In the genomic region with DNA sequence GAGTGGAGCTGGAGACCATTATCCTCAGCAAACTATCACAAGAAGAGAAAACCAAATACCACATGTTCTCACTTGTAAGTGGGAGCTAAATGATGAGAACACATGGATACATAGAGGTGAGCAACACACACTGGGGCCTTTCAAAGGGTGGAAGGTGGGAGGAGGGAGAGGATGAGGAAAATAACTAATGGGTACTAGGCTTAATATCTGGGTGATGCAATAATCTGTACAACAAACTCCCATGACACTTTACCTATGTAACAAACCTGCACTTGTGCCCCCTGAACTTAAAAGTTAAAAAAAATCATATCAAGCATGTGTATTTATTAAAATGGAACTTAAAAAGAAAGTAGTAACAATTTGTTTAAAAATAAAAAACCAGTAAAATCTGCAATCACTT, we compare ENCODE assay signal across 26 cellular contexts. TPM values are rescaled to one million over a fixed set of nuclear protein-coding genes. Genes with fewer than 3 reads are reported as not detected.
DNase-seq lines count a peak whose midpoint lies in the region; ATAC-seq, FAIRE-seq and TF ChIP-seq lines count a peak whose summit lies in the region.
"Had no signal": no experiment of that assay in that cellular context is flagged by ENCODE, and none has a peak within 500 bp of the region (broad histone marks: within the 10 kb centered on the region; RNA-seq: fewer than 3 reads in every experiment).

No MANE protein-coding gene starts in this region.

- H4K20me1 ChIP-seq in HepG2 (ENCODE audit: insufficient read depth, low read length) (no peaks in the 10 kb centered on the region), mammary epithelial cell (ENCODE audit: insufficient read depth, low read length) (no peaks in the 10 kb centered on the region)
- H4K20me1 ChIP-seq: BLaER1 treated with 17β-estradiol and CSF1 and Interleukin-3, amounts not matched to agents 10 nM and 100 nM had no signal

- in situ Hi-C loops in HepG2 (cut with HindIII; ENCODE audit: extremely low pct_ligation_motif_present, low pct_unique_long_range_greater_than_20kb) (loop anchor here (25.0 kb wide), 1 partner anchor 354 kb away; no protein-coding TSS in a partner anchor), mammary epithelial cell (cut with MboI; ENCODE audit: low sequenced_read_pairs in 2 of 2) (no loop called here)

- TF ChIP-seq CTCF in HepG2 (CRISPR knock-in tag; IDR thresholded peaks at IDR 0.05) (no peak), right lobe of liver (IDR thresholded peaks at IDR 0.05) (no peak), parathyroid adenoma (IDR thresholded peaks at IDR 0.05) (no peak), mammary epithelial cell (conservative IDR thresholded peaks at IDR 0.05 in 1 of 2, IDR thresholded peaks at IDR 0.05 in 1 of 2; ENCODE audit: extremely low read depth in 1 of 2, insufficient read depth in 1 of 2, low read depth in 1 of 2, low read length in 2 of 2) (no peak)

- no peak for DNase-seq in HepG2 (ENCODE audit: low spot score)
- no peak for DNase-seq in right lobe of liver
- no peak for DNase-seq in memory B cell (ENCODE audit: low spot score in 2 of 2)
- DNase-seq in HCEC 1CT = no peak
- no peak for DNase-seq in mammary epithelial cell
- DNase-seq: BE2C; Calu3; CD4-positive, alpha-beta memory T cell; COR-L47; DMS53; DMS79 treated with DMSO at 0.1 percent for 48 hours; GF-D8; H9; HFFc6 had no signal

- intact Hi-C loops in HepG2 (cut with micrococcal nuclease; ENCODE audit: unreplicated experiment) = no loop called here
- intact Hi-C loops in right lobe of liver (cut with DNase I) = no loop called here
- intact Hi-C loops in mammary epithelial cell (cut with micrococcal nuclease) = no loop called here

- H3K9ac ChIP-seq in HepG2 (ENCODE audit: insufficient read depth, low read depth, low read length) = no peak overlapping the region
- no peak overlapping the region for H3K9ac ChIP-seq in parathyroid adenoma
- H3K9ac ChIP-seq in mammary epithelial cell (ENCODE audit: insufficient read depth, low read length) = no peak overlapping the region
- H3K9ac ChIP-seq: BLaER1 treated with 17β-estradiol and CSF1 and Interleukin-3, amounts not matched to agents 10 nM and 100 nM had no signal

- no peaks in the 10 kb centered on the region for H3K36me3 ChIP-seq in HepG2 (replicated peaks in 1 of 2; ENCODE audit: control insufficient read depth in 1 of 2, insufficient read depth in 2 of 2, low read length in 2 of 2)
- no peaks in the 10 kb centered on the region for H3K36me3 ChIP-seq in right lobe of liver
- H3K36me3 ChIP-seq in parathyroid adenoma (ENCODE audit: control insufficient read depth, insufficient read depth, low read length) = no peaks in the 10 kb centered on the region
- H3K36me3 ChIP-seq in mammary epithelial cell (ENCODE audit: insufficient read depth, low read length) = no peaks in the 10 kb centered on the region
- H3K36me3 ChIP-seq: BE2C; BLaER1 treated with 17β-estradiol and CSF1 and Interleukin-3, amounts not matched to agents 10 nM and 100 nM had no signal

- POLR2A ChIA-PET in HepG2 (lab: Yijun Ruan, JAX) = no interaction called here

- no peak overlapping the region for H3K27ac ChIP-seq in HepG2 (ENCODE audit: extremely low read length, insufficient read depth, low read length)
- H3K27ac ChIP-seq in right lobe of liver = no peak overlapping the region
- H3K27ac ChIP-seq in parathyroid adenoma = no peak overlapping the region
- H3K27ac ChIP-seq in mammary epithelial cell (ENCODE audit: insufficient read depth, low read depth, low read length) = no peak overlapping the region
- H3K27ac ChIP-seq: 22Rv1; BLaER1 treated with 17β-estradiol and CSF1 and Interleukin-3, amounts not matched to agents 10 nM and 100 nM had no signal

- TF ChIP-seq POLR2A in HepG2 (IDR thresholded peaks at IDR 0.05; ENCODE audit: insufficient read depth in 1 of 2, low read depth in 2 of 2, low read length in 2 of 2) (no peak), right lobe of liver (IDR thresholded peaks at IDR 0.05) (no peak)

- no peak for FAIRE-seq in HepG2 (lab: Jason Lieb, UNC)
- FAIRE-seq: A204.1, GM12891, GM18507 had no signal

- no peak for TF ChIP-seq RAD21 in HepG2 (CRISPR knock-in tag; IDR thresholded peaks at IDR 0.05)

- peaks cover 28% of the 10 kb centered on the region for H3K36me3 Mint-ChIP-seq in memory B cell
- H3K36me3 Mint-ChIP-seq: CD4-positive, alpha-beta memory T cell had no signal

- no TSS peak for BruUV-seq in HepG2 (replicated peaks; lab: Mats Ljungman, UMichigan)
- BruUV-seq in mammary epithelial cell (replicated peaks; lab: Mats Ljungman, UMichigan) = no TSS peak

- no peak for TF ChIP-seq EP300 in HepG2 (IDR thresholded peaks at IDR 0.05; ENCODE audit: low read depth in 2 of 2, low read length in 2 of 2)
- TF ChIP-seq EP300 in HepG2 (CRISPR knock-in tag; IDR thresholded peaks at IDR 0.05; ENCODE audit: borderline replicate concordance) = no peak

- H3K4me1 ChIP-seq in HepG2 (ENCODE audit: insufficient read depth, low read length) (no peaks in the 10 kb centered on the region), right lobe of liver (no peaks in the 10 kb centered on the region), parathyroid adenoma (peaks cover 29% of the 10 kb centered on the region), mammary epithelial cell (ENCODE audit: insufficient read depth, low read length) (no peaks in the 10 kb centered on the region)
- H3K4me1 ChIP-seq: BE2C had no signal

- H3K4me3 ChIP-seq in HepG2 (replicated peaks in 1 of 3; ENCODE audit: insufficient read depth in 1 of 3, low read depth in 2 of 3, low read length in 3 of 3) (no peak overlapping the region), right lobe of liver (no peak overlapping the region), parathyroid adenoma (ENCODE audit: low read depth, low read length) (peak overlapping the region; percentile 44), mammary epithelial cell (replicated peaks in 1 of 3; ENCODE audit: insufficient read depth in 1 of 3, low read depth in 2 of 3, low read length in 3 of 3) (no peak overlapping the region)
- H3K4me3 ChIP-seq: BLaER1 treated with 17β-estradiol and CSF1 and Interleukin-3, amounts not matched to agents 10 nM and 100 nM; GM23338 had no signal

- CTCF ChIA-PET in HepG2 (lab: Yijun Ruan, JAX; ENCODE audit: low intra/inter-chr PET ratio, low total read pairs) (no interaction called here), mammary epithelial cell (lab: Charles Lee; ENCODE audit: low non-redundant PET) (no interaction called here)

- H3K9me3 ChIP-seq in HepG2 (ENCODE audit: low read length) (no peaks in the 10 kb centered on the region), right lobe of liver (no peaks in the 10 kb centered on the region), parathyroid adenoma (ENCODE audit: control insufficient read depth, low read length) (no peaks in the 10 kb centered on the region), mammary epithelial cell (replicated peaks; ENCODE audit: insufficient read depth, low read length) (no peaks in the 10 kb centered on the region)
- H3K9me3 ChIP-seq: BE2C; BLaER1 treated with 17β-estradiol and CSF1 and Interleukin-3, amounts not matched to agents 10 nM and 100 nM had no signal

- H2AFZ ChIP-seq in HepG2 (ENCODE audit: low read length) (no peak overlapping the region), parathyroid adenoma (no peak overlapping the region), mammary epithelial cell (ENCODE audit: low read depth, low read length) (no peak overlapping the region)
- H2AFZ ChIP-seq: GM23338 had no signal

- H3K27me3 Mint-ChIP-seq in memory B cell = no peaks in the 10 kb centered on the region

- H3K79me2 ChIP-seq in HepG2 (ENCODE audit: insufficient read depth, low read length) = no peaks in the 10 kb centered on the region
- H3K79me2 ChIP-seq in parathyroid adenoma = no peaks in the 10 kb centered on the region
- H3K79me2 ChIP-seq in mammary epithelial cell (ENCODE audit: insufficient read depth, low read length) = no peaks in the 10 kb centered on the region

- H3K4me2 ChIP-seq in HepG2 (ENCODE audit: low read depth, low read length) (no peak overlapping the region), parathyroid adenoma (ENCODE audit: low read length) (peak overlapping the region; percentile 50), mammary epithelial cell (ENCODE audit: insufficient read depth, low read depth, low read length) (no peak overlapping the region)
- H3K4me2 ChIP-seq: BLaER1 treated with 17β-estradiol and CSF1 and Interleukin-3, amounts not matched to agents 10 nM and 100 nM; GM23338 had no signal

- no peaks in the 10 kb centered on the region for H3K9me3 Mint-ChIP-seq in memory B cell

- H3K27ac Mint-ChIP-seq in memory B cell = no peak overlapping the region
- H3K27ac Mint-ChIP-seq: GM23338, H9, HFFc6 had no signal

- ATAC-seq in HepG2 (no peak), right lobe of liver (no peak), memory B cell (ENCODE audit: low read depth) (no peak), HG02870 (IDR thresholded peaks at IDR 0.05; ENCODE audit: unreplicated experiment) (no peak)
- ATAC-seq: GM23338 had no signal

- peak overlapping the region; percentile 51 for H3K4me3 Mint-ChIP-seq in memory B cell
- H3K4me3 Mint-ChIP-seq: CD4-positive, alpha-beta memory T cell; GM23338; H9 had no signal

- H3K27me3 ChIP-seq in HepG2 (ENCODE audit: control insufficient read depth in 1 of 2, insufficient read depth in 2 of 2, low read length in 2 of 2) (peaks cover 2 to 11% of the 10 kb centered on the region in 2 experiments; a peak in 1 of 5 replicates), right lobe of liver (no peaks in the 10 kb centered on the region), parathyroid adenoma (ENCODE audit: control insufficient read depth, insufficient read depth, low read length) (no peaks in the 10 kb centered on the region), mammary epithelial cell (ENCODE audit: insufficient read depth, low read length) (no peaks in the 10 kb centered on the region)
- H3K27me3 ChIP-seq: BLaER1 treated with 17β-estradiol and CSF1 and Interleukin-3, amounts not matched to agents 10 nM and 100 nM had no signal

- dilution Hi-C loops in mammary epithelial cell (cut with HindIII; ENCODE audit: low sequenced_read_pairs) = no loop called here

- H3K4me1 Mint-ChIP-seq in memory B cell = peaks cover 32% of the 10 kb centered on the region
- H3K4me1 Mint-ChIP-seq: GM23338 had no signal

RNA-seq across cellular contexts. Expression of a gene that starts 5.0 kb away (rescaled TPM):
- 0.09 TPM in 1 of 2 replicates, not detected in the other for total RNA-seq in HepG2 (2016; rRNA removed; fragmentation: Illumina TruSeq; extraction: Trizol)
- total RNA-seq in HepG2 (2016; cell fraction: cytosol; rRNA removed; fragmentation: Illumina TruSeq; extraction: Trizol; ENCODE audit: low read depth) = not detected in 2 replicates
- 0.13 TPM in 1 of 2 replicates, not detected in the other for total RNA-seq in HepG2 (2016; cell fraction: insoluble cytoplasmic fraction; rRNA removed; fragmentation: Illumina TruSeq; extraction: Trizol)
- total RNA-seq in HepG2 (2016; cell fraction: membrane; rRNA removed; fragmentation: Illumina TruSeq; extraction: Trizol) = 0.09 and 0.10 TPM in 2 replicates
- total RNA-seq in HepG2 (2016; cell fraction: nucleus; rRNA removed; fragmentation: Illumina TruSeq; extraction: Trizol) = not detected in 2 replicates
- 0.04 and 0.05 TPM in 2 replicates for polyA plus RNA-seq in HepG2 (2011; rRNA removed)
- 0.06 TPM in 1 of 2 replicates, not detected in the other for polyA plus RNA-seq in HepG2 (2011; cell fraction: cytosol; rRNA removed)
- polyA plus RNA-seq in HepG2 (2011; cell fraction: nucleus; rRNA removed) = not detected in 2 replicates
- polyA plus RNA-seq in HepG2 (2012) = 0.09 TPM in 1 of 2 replicates, not detected in the other
- not detected in 2 replicates for polyA plus RNA-seq in HepG2 (2016; cell fraction: cytosol; fragmentation: Illumina TruSeq; extraction: Trizol; ENCODE audit: low read depth)
- polyA plus RNA-seq in HepG2 (2016; cell fraction: insoluble cytoplasmic fraction; fragmentation: Illumina TruSeq; extraction: Trizol; ENCODE audit: low read depth) = 0.11 and 0.14 TPM in 2 replicates
- polyA plus RNA-seq in HepG2 (2016; cell fraction: membrane; fragmentation: Illumina TruSeq; extraction: Trizol; ENCODE audit: low read depth) = 0.11 and 0.20 TPM in 2 replicates
- polyA plus RNA-seq in HepG2 (2016; cell fraction: nucleus; fragmentation: Illumina TruSeq; extraction: Trizol; ENCODE audit: insufficient read depth, low read depth) = 0.28 TPM in 1 of 2 replicates, not detected in the other
- 0.14 TPM in 1 of 2 replicates, not detected in the other for polyA minus RNA-seq in HepG2 (2011; rRNA and poly(A)+ RNA removed; ENCODE audit: low replicate concordance)
- not detected in 2 replicates for polyA minus RNA-seq in HepG2 (2011; cell fraction: cytosol; rRNA and poly(A)+ RNA removed)
- not detected in 2 replicates for polyA minus RNA-seq in HepG2 (2011; cell fraction: nucleus; rRNA and poly(A)+ RNA removed)
- total RNA-seq in right lobe of liver = 1 to 10 TPM in 4 of 6 experiments, not detected in 2; 2.9 to 6.1 (median 3.4) TPM
- not detected for total RNA-seq in mammary epithelial cell
- 0.03 TPM for polyA plus RNA-seq in mammary epithelial cell
- polyA minus RNA-seq in mammary epithelial cell = not detected
- total RNA-seq: Calu3, G401, GM23338, H4, H9, HFFc6 had no signal
- polyA plus RNA-seq: AG04450, GM23338 had no signal

RNA-seq across cellular contexts. Expression of a gene that starts 11.4 kb away (rescaled TPM):
- not detected in 2 replicates for total RNA-seq in HepG2 (2016; rRNA removed; fragmentation: Illumina TruSeq; extraction: Trizol)
- not detected in 2 replicates for total RNA-seq in HepG2 (2016; cell fraction: cytosol; rRNA removed; fragmentation: Illumina TruSeq; extraction: Trizol; ENCODE audit: low read depth)
- total RNA-seq in HepG2 (2016; cell fraction: insoluble cytoplasmic fraction; rRNA removed; fragmentation: Illumina TruSeq; extraction: Trizol) = not detected in 2 replicates
- total RNA-seq in HepG2 (2016; cell fraction: membrane; rRNA removed; fragmentation: Illumina TruSeq; extraction: Trizol) = not detected in 2 replicates
- not detected in 2 replicates for total RNA-seq in HepG2 (2016; cell fraction: nucleus; rRNA removed; fragmentation: Illumina TruSeq; extraction: Trizol)
- not detected in 2 replicates for polyA plus RNA-seq in HepG2 (2011; rRNA removed)
- polyA plus RNA-seq in HepG2 (2011; cell fraction: cytosol; rRNA removed) = not detected in 2 replicates
- not detected in 2 replicates for polyA plus RNA-seq in HepG2 (2011; cell fraction: nucleus; rRNA removed)
- polyA plus RNA-seq in HepG2 (2012) = not detected in 2 replicates
- polyA plus RNA-seq in HepG2 (2016; cell fraction: cytosol; fragmentation: Illumina TruSeq; extraction: Trizol; ENCODE audit: low read depth) = not detected in 2 replicates
- not detected in 2 replicates for polyA plus RNA-seq in HepG2 (2016; cell fraction: insoluble cytoplasmic fraction; fragmentation: Illumina TruSeq; extraction: Trizol; ENCODE audit: low read depth)
- polyA plus RNA-seq in HepG2 (2016; cell fraction: membrane; fragmentation: Illumina TruSeq; extraction: Trizol; ENCODE audit: low read depth) = not detected in 2 replicates
- polyA plus RNA-seq in HepG2 (2016; cell fraction: nucleus; fragmentation: Illumina TruSeq; extraction: Trizol; ENCODE audit: insufficient read depth, low read depth) = not detected in 2 replicates
- not detected in 2 replicates for polyA minus RNA-seq in HepG2 (2011; rRNA and poly(A)+ RNA removed; ENCODE audit: low replicate concordance)
- polyA minus RNA-seq in HepG2 (2011; cell fraction: cytosol; rRNA and poly(A)+ RNA removed) = not detected in 2 replicates
- not detected in 2 replicates for polyA minus RNA-seq in HepG2 (2011; cell fraction: nucleus; rRNA and poly(A)+ RNA removed)
- 1 to 10 TPM in 1 of 6 experiments, under 1 TPM in 2, not detected in 3; 0.89 to 1.1 (median 0.92) TPM for total RNA-seq in right lobe of liver
- not detected for total RNA-seq in mammary epithelial cell
- polyA plus RNA-seq in mammary epithelial cell = not detected
- polyA minus RNA-seq in mammary epithelial cell = not detected
- total RNA-seq: Calu3; CD4-positive, alpha-beta memory T cell; Daoy; G401; GM23338; H4; H9; HFFc6 had no signal
- polyA plus RNA-seq: AG04450; CD4-positive, alpha-beta memory T cell; GM23338 had no signal

RNA-seq across cellular contexts. Expression of a gene that starts 51.5 kb away (rescaled TPM):
- total RNA-seq in HepG2 (2016; rRNA removed; fragmentation: Illumina TruSeq; extraction: Trizol) = 0.53 and 2.2 TPM in 2 replicates
- total RNA-seq in HepG2 (2016; cell fraction: cytosol; rRNA removed; fragmentation: Illumina TruSeq; extraction: Trizol; ENCODE audit: low read depth) = 1.1 and 1.9 TPM in 2 replicates
- total RNA-seq in HepG2 (2016; cell fraction: insoluble cytoplasmic fraction; rRNA removed; fragmentation: Illumina TruSeq; extraction: Trizol) = 2.6 TPM in 1 of 2 replicates, not detected in the other
- total RNA-seq in HepG2 (2016; cell fraction: membrane; rRNA removed; fragmentation: Illumina TruSeq; extraction: Trizol) = 0.53 and 1.2 TPM in 2 replicates
- total RNA-seq in HepG2 (2016; cell fraction: nucleus; rRNA removed; fragmentation: Illumina TruSeq; extraction: Trizol) = 2.1 and 4.9 TPM in 2 replicates
- 1.4 and 2.3 TPM in 2 replicates for polyA plus RNA-seq in HepG2 (2011; rRNA removed)
- 0.26 and 0.76 TPM in 2 replicates for polyA plus RNA-seq in HepG2 (2011; cell fraction: cytosol; rRNA removed)
- 12.4 and 14.0 TPM in 2 replicates for polyA plus RNA-seq in HepG2 (2011; cell fraction: nucleus; rRNA removed)
- 2.2 and 3.3 TPM in 2 replicates for polyA plus RNA-seq in HepG2 (2012)
- 0.78 and 0.85 TPM in 2 replicates for polyA plus RNA-seq in HepG2 (2016; cell fraction: cytosol; fragmentation: Illumina TruSeq; extraction: Trizol; ENCODE audit: low read depth)
- 0.48 and 0.82 TPM in 2 replicates for polyA plus RNA-seq in HepG2 (2016; cell fraction: insoluble cytoplasmic fraction; fragmentation: Illumina TruSeq; extraction: Trizol; ENCODE audit: low read depth)
- 0.42 and 1.5 TPM in 2 replicates for polyA plus RNA-seq in HepG2 (2016; cell fraction: membrane; fragmentation: Illumina TruSeq; extraction: Trizol; ENCODE audit: low read depth)
- polyA plus RNA-seq in HepG2 (2016; cell fraction: nucleus; fragmentation: Illumina TruSeq; extraction: Trizol; ENCODE audit: insufficient read depth, low read depth) = 9.6 and 9.8 TPM in 2 replicates
- polyA minus RNA-seq in HepG2 (2011; rRNA and poly(A)+ RNA removed; ENCODE audit: low replicate concordance) = 1.8 and 1.9 TPM in 2 replicates
- polyA minus RNA-seq in HepG2 (2011; cell fraction: cytosol; rRNA and poly(A)+ RNA removed) = not detected in 2 replicates
- polyA minus RNA-seq in HepG2 (2011; cell fraction: nucleus; rRNA and poly(A)+ RNA removed) = 6.3 and 6.8 TPM in 2 replicates
- 1 to 10 TPM in 5 of 6 experiments, under 1 TPM in 1; 0.98 to 4.7 (median 2.3) TPM for total RNA-seq in right lobe of liver
- 10 to 100 TPM in 1 of 2 donors, 1 to 10 TPM in 1; 3.7 to 16.1 TPM for total RNA-seq in mammary epithelial cell
- polyA plus RNA-seq in mammary epithelial cell = 5.2 TPM
- 1.2 TPM for polyA minus RNA-seq in mammary epithelial cell
